In the genomic region with DNA sequence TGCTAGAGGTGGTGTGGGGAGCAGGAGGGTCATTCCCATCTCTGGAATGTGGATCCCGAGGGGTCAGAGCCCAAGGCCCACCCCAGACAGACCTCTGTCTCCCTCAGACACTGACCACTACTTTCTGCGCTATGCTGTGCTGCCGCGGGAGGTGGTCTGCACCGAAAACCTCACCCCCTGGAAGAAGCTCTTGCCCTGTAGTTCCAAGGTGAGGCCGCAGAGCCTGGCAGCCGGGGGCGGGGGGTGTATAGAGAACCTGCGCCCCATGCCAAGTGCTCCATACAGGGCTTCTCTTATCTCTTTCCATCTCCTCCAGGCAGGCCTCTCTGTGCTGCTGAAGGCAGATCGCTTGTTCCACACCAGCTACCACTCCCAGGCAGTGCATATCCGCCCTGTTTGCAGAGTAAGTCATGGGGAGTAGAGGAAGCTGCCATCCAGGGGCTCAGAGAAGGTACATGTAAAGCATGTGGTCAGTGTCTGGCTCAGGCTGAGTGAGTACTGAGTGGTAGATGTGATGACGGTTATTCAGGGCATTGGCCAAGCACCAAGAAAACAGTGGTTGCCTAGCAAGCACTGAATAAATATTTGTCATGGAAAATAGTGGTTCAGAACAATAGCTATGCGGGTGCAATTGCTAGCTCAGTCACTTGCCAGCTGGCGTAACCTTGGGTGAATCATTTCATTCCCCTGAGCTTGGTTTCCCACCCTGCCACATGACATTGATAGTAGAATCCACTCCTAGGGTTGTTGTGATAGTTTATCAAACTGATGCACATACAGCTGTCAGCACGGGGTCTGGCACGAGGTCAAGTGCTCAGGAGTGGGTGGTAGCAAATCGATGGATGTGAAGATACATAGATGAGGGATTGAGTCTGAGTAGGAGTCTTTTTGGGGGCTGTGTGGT, we compare ENCODE assay signal across 8 cellular contexts.
A peak's percentile ranks its signal among the peaks of the same experiment; 100 is the strongest.
DNase-seq lines count a peak whose midpoint lies in the region; ATAC-seq and TF ChIP-seq lines count a peak whose summit lies in the region.

No MANE protein-coding gene starts in this region.

- in situ Hi-C loops in GM13977 (cut with MboI; ENCODE audit: low pct_unique_long_range_greater_than_20kb, low sequenced_read_pairs, unreplicated experiment), result no loop called here

- peaks cover 27 to 40% of the 10 kb centered on the region in 2 donors for H3K36me3 ChIP-seq in stomach smooth muscle (ENCODE audit: control insufficient read depth in 2 of 2, insufficient read depth in 2 of 2, low read length in 2 of 2)

- H3K4me1 ChIP-seq in stomach smooth muscle (ENCODE audit: control insufficient read depth, insufficient read depth, low read length), result peaks cover 27% of the 10 kb centered on the region

- peak overlapping the region; percentile 13 to 16 for H3K9ac ChIP-seq in stomach smooth muscle (ENCODE audit: low read length in 2 of 2)

- TF ChIP-seq CTCF in GM13977 (IDR thresholded peaks at IDR 0.05; ENCODE audit: extremely low read depth, insufficient read depth, missing control alignments), result no peak

- H3K27ac ChIP-seq in stomach smooth muscle (ENCODE audit: low read length), result peak overlapping the region; percentile 70

- H3K27me3 ChIP-seq in stomach smooth muscle (ENCODE audit: control insufficient read depth in 1 of 2, insufficient read depth in 2 of 2, low read length in 2 of 2), result no peaks in the 10 kb centered on the region

- no peaks in the 10 kb centered on the region for H3K9me3 ChIP-seq in stomach smooth muscle (ENCODE audit: control insufficient read depth in 2 of 2, low read length in 2 of 2)

- DNase-seq in GM13977 (ENCODE audit: low spot score) (peak; percentile 48), NCI-H1092 (lab: John Stamatoyannopoulos, UW) (peak; percentile 94), amniotic epithelial cell (ENCODE audit: low read depth) (peak; percentile 96), iris pigment epithelial cell (ENCODE audit: low read depth) (peak; percentile 89), NCI-H524 (lab: John Stamatoyannopoulos, UW) (no peak)
- no peak for DNase-seq in effector CD8-positive, alpha-beta T cell (lab: John Stamatoyannopoulos, UW)

- ATAC-seq in GM21825 (IDR thresholded peaks at IDR 0.05; ENCODE audit: unreplicated experiment), result peak; percentile 62

- H3K4me3 ChIP-seq in stomach smooth muscle (ENCODE audit: low read length in 2 of 2), result peak overlapping the region in 1 of 2 donors; percentile 22

Comparison
In these comparisons a context has a peak if more than half of its experiments do, and no peak if none do; other contexts are left out.
1. DNase-seq: peak in GM13977 (single experiment), NCI-H1092 (single experiment), amniotic epithelial cell (single experiment) and iris pigment epithelial cell (single experiment); none in effector CD8-positive, alpha-beta T cell (single experiment) and NCI-H524 (0 of 2).